ENCODE assay signal across 18 cellular contexts in genomic region chr1:181124206-181124825, GRCh38. TPM values are rescaled to one million over a fixed set of nuclear protein-coding genes. Genes with fewer than 3 reads are reported as not detected.
A peak's percentile ranks its signal among the peaks of the same experiment; 100 is the strongest.
DNase-seq lines count a peak whose midpoint lies in the region; ATAC-seq and TF ChIP-seq lines count a peak whose summit lies in the region.
"Had no signal": no experiment of that assay in that cellular context is flagged by ENCODE, and none has a peak within 500 bp of the region (broad histone marks: within the 10 kb centered on the region; RNA-seq: fewer than 3 reads in every experiment).

No MANE protein-coding gene starts in this region.

- no peaks in the 10 kb centered on the region for H3K27me3 ChIP-seq in breast epithelium
- no peaks in the 10 kb centered on the region for H3K27me3 ChIP-seq in heart right ventricle
- H3K27me3 ChIP-seq in upper lobe of left lung, result no peaks in the 10 kb centered on the region
- H3K27me3 ChIP-seq: SJSA1 had no signal

- ATAC-seq in heart right ventricle, result peak in 6 of 8 donors; percentile 36 to 63 (median 42)
- ATAC-seq in upper lobe of left lung (ENCODE audit: low FRiP score in 2 of 2), result peak; percentile 20 to 64
- ATAC-seq in HG02840 (IDR thresholded peaks at IDR 0.05; ENCODE audit: low FRiP score, unreplicated experiment), result no peak

- in situ Hi-C loops in SK-MEL-5 (cut with HindIII; ENCODE audit: low pct_unique_long_range_greater_than_20kb, low sequenced_read_pairs), result no loop called here

- intact Hi-C loops in MCF 10A (cut with micrococcal nuclease), result no loop called here
- intact Hi-C loops in breast epithelium (cut with DNase I; ENCODE audit: low total_unique reads), result no loop called here
- intact Hi-C loops in heart right ventricle (cut with DNase I), result no loop called here

- DNase-seq in MCF 10A (ENCODE audit: unreplicated experiment) (no peak), breast epithelium (ENCODE audit: low spot score in 2 of 2) (no peak), SK-MEL-5 (ENCODE audit: low read depth, low spot score) (peak; percentile 14), heart right ventricle (no peak), upper lobe of left lung (peak in 1 of 2 donors; percentile 52), DMS114 treated with DMSO at 0.1 percent for 48 hours (lab: John Stamatoyannopoulos, UW; ENCODE audit: unreplicated experiment) (no peak), superior temporal gyrus (ENCODE audit: extremely low spot score) (no peak)
- DNase-seq: activated CD8-positive, alpha-beta memory T cell treated with anti-CD3 and anti-CD28 coated beads, Interleukin-2, amount 50 U/mL, for 4 hours; activated naive CD4-positive, alpha-beta T cell treated with anti-CD3 and anti-CD28 coated beads, Interleukin-2, amount 10 ng/mL, durations not matched to agents 7 days and 5 days; DMS153; effector memory CD4-positive, alpha-beta T cell; foreskin fibroblast; H7; NCI-H1930; NCI-H69; WERI-Rb-1 had no signal

- H3K4me1 ChIP-seq in breast epithelium (peaks cover 0 to 3% of the 10 kb centered on the region in 2 donors), heart right ventricle (peaks cover 4 to 52% (median 28%) of the 10 kb centered on the region in 9 donors), upper lobe of left lung (peaks cover 20 to 37% (median 24%) of the 10 kb centered on the region in 4 donors)

- H3K4me3 Mint-ChIP-seq in MCF 10A (ENCODE audit: unreplicated experiment), result no peak overlapping the region
- H3K4me3 Mint-ChIP-seq: activated naive CD4-positive, alpha-beta T cell treated with anti-CD3 and anti-CD28 coated beads, Interleukin-2, amount 10 ng/mL, durations not matched to agents 7 days and 5 days had no signal

- TF ChIP-seq POLR2A in breast epithelium (IDR thresholded peaks at IDR 0.05) (no peak), upper lobe of left lung (IDR thresholded peaks at IDR 0.05) (no peak)

- no peaks in the 10 kb centered on the region for H3K9me3 ChIP-seq in breast epithelium
- no peaks in the 10 kb centered on the region for H3K9me3 ChIP-seq in heart right ventricle
- no peaks in the 10 kb centered on the region for H3K9me3 ChIP-seq in upper lobe of left lung
- H3K9me3 ChIP-seq: SJSA1 had no signal

- no peak for TF ChIP-seq EP300 in upper lobe of left lung (IDR thresholded peaks at IDR 0.05)

- 14 to 39% methylated on average over 2 of the region's 2 CpGs for WGBS in heart right ventricle, 2 donors
- 14% methylated on average over 2 of the region's 2 CpGs; no CpG with 5 or more reads in 1 of the 2 donors for WGBS in upper lobe of left lung, 2 donors

- POLR2A ChIA-PET in MCF 10A (lab: Yijun Ruan, JAX), result interaction anchor here (34.6 to 38.3 kb wide), 2 partner anchors 19 to 26 kb away, joined by 1371 to 1402 read pairs; partner anchors contain the start of gene IER5

- TF ChIP-seq CTCF in MCF 10A (IDR thresholded peaks at IDR 0.05; ENCODE audit: unreplicated experiment), result no peak
- TF ChIP-seq CTCF in breast epithelium (IDR thresholded peaks at IDR 0.05), result no peak
- no peak for TF ChIP-seq CTCF in heart right ventricle (IDR thresholded peaks at IDR 0.05)
- no peak for TF ChIP-seq CTCF in upper lobe of left lung (IDR thresholded peaks at IDR 0.05)

- no TSS peak for BruUV-seq in MCF 10A (replicated peaks; lab: Mats Ljungman, UMichigan)

- H3K36me3 Mint-ChIP-seq in MCF 10A (ENCODE audit: insufficient read depth, unreplicated experiment), result no peaks in the 10 kb centered on the region
- H3K36me3 Mint-ChIP-seq: activated naive CD4-positive, alpha-beta T cell treated with anti-CD3 and anti-CD28 coated beads, Interleukin-2, amount 10 ng/mL, durations not matched to agents 7 days and 5 days had no signal

- peaks cover 54% of the 10 kb centered on the region for H3K4me1 Mint-ChIP-seq in MCF 10A (ENCODE audit: insufficient read depth, unreplicated experiment)

- no peak overlapping the region for H3K27ac ChIP-seq in breast epithelium
- H3K27ac ChIP-seq in heart right ventricle, result peak overlapping the region in 1 of 10 donors; percentile 51
- H3K27ac ChIP-seq in upper lobe of left lung, result peak overlapping the region in 1 of 4 donors; percentile 39
- H3K27ac ChIP-seq: SJSA1, WERI-Rb-1 had no signal

- H3K4me3 ChIP-seq in breast epithelium (no peak overlapping the region), heart right ventricle (no peak overlapping the region), upper lobe of left lung (no peak overlapping the region)
- H3K4me3 ChIP-seq: SJSA1 had no signal

- no peaks in the 10 kb centered on the region for H3K9me3 Mint-ChIP-seq in MCF 10A (ENCODE audit: unreplicated experiment)
- H3K9me3 Mint-ChIP-seq: activated naive CD4-positive, alpha-beta T cell treated with anti-CD3 and anti-CD28 coated beads, Interleukin-2, amount 10 ng/mL, durations not matched to agents 7 days and 5 days had no signal

- H3K36me3 ChIP-seq in breast epithelium, result no peaks in the 10 kb centered on the region
- H3K36me3 ChIP-seq in heart right ventricle, result no peaks in the 10 kb centered on the region
- H3K36me3 ChIP-seq in upper lobe of left lung, result no peaks in the 10 kb centered on the region
- H3K36me3 ChIP-seq: SJSA1, WERI-Rb-1 had no signal

- CTCF ChIA-PET in MCF 10A (lab: Yijun Ruan, JAX), result interaction anchor here (0.7 to 3.0 kb wide), 5 partner anchors 9 to 19 kb away, joined by 3 to 13 read pairs (median 5); no protein-coding TSS in a partner anchor

- no peaks in the 10 kb centered on the region for H3K27me3 Mint-ChIP-seq in MCF 10A (ENCODE audit: insufficient read depth, unreplicated experiment)

- peak overlapping the region; percentile 57 for H3K27ac Mint-ChIP-seq in MCF 10A (ENCODE audit: low read depth, unreplicated experiment)
- H3K27ac Mint-ChIP-seq: activated naive CD4-positive, alpha-beta T cell treated with anti-CD3 and anti-CD28 coated beads, Interleukin-2, amount 10 ng/mL, durations not matched to agents 7 days and 5 days had no signal

RNA-seq across cellular contexts. Expression of gene IER5, which starts 35.8 kb away (rescaled TPM):
- total RNA-seq in MCF 10A (2022) (47.5 and 49.5 TPM in 2 replicates), breast epithelium (10 to 100 TPM in 2 of 3 donors, 1 to 10 TPM in 1; 6.9 to 19.7 (median 18.1) TPM), heart right ventricle (10 to 100 TPM; 10.7 to 87.5 (median 18.7) TPM), upper lobe of left lung (10 to 100 TPM; 15.0 to 43.6 (median 26.1) TPM)
- 31.5 and 32.6 TPM in 2 replicates for total RNA-seq in SK-MEL-5 (2014; rRNA removed; shearing (Covaris generic))
- 40.8 and 40.9 TPM in 2 replicates for polyA plus RNA-seq in SK-MEL-5 (2015; cell fraction: cytosol; rRNA removed)
- polyA plus RNA-seq in SK-MEL-5 (2015; cell fraction: nucleus; rRNA removed), result 34.1 and 48.0 TPM in 2 replicates
- 10 to 100 TPM; 16.3 to 21.7 TPM for polyA plus RNA-seq in heart right ventricle
